7 cellular contexts compared by ENCODE assay signal in the genomic region with DNA sequence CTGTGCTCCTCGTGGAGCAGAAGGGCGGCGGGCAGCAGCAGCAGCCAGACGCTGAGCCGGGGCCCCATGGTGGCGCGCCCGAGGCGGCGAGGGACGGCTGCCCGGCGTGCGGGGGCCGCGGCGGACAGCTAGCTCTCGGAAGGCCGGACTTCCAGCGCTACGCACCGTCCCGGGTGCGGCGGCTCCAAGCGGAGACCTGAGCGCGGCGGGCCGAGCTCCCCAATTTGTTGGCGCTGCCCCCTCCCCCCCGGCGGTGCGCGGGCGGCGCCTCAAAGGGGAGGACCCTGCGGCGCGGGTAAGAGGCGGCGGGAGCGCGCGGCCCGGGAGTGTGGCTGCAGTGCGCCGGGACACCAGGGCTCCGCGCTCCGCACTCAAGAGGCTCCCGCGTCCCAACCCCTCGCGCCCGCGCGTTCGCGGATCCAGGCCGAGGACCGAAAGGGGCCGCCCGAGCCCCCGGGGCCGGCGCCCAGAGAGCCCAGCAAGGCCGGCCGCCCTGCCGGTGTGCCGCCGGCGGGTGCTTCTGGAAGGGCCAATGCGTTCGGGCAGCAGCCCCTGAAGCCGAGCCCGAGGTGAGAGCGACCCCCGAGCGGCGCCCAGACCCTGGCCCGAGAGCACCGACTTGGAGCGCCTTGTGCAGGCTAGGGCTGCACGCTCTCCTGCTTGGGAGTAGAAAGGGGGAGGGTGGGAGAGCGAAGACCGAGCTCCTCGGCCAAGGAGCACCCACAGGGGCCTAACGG. TPM values are rescaled to one million over a fixed set of nuclear protein-coding genes. Genes with fewer than 3 reads are reported as not detected.
A peak's percentile ranks its signal among the peaks of the same experiment; 100 is the strongest.
DNase-seq lines count a peak whose midpoint lies in the region; ATAC-seq, FAIRE-seq and TF ChIP-seq lines count a peak whose summit lies in the region.

A gene (minus strand): TSS at position 198 of the 737 bp plus-strand sequence. CDS start 130 bp downstream, at position 68.
A gene (plus strand): TSS at position 325 of the 737 bp plus-strand sequence. CDS start 620 bp downstream, outside the sequence.

- DNase-seq in LHCN-M2 (ENCODE audit: low read depth) (peak; percentile 70), bronchial epithelial cell (ENCODE audit: low read depth) (peak; percentile 27), kidney glomerular epithelial cell (lab: John Stamatoyannopoulos, UW) (peak; percentile 57), suprapubic skin (ENCODE audit: low spot score in 2 of 2) (peak in 1 of 2 donors; percentile 80), T-helper 17 cell (no peak)

- no peaks in the 10 kb centered on the region for H3K36me3 ChIP-seq in bronchial epithelial cell (ENCODE audit: control insufficient read depth, insufficient read depth, low read length)
- no peaks in the 10 kb centered on the region for H3K36me3 ChIP-seq in suprapubic skin

- peaks cover 40% of the 10 kb centered on the region for H3K4me1 ChIP-seq in suprapubic skin

- peak within 1 kb of the TSS; percentile 88 for H3K27ac ChIP-seq in suprapubic skin

- H3K4me3 ChIP-seq in bronchial epithelial cell (ENCODE audit: low read depth, low read length) (peak within 1 kb of the TSS; percentile 57), suprapubic skin (peak within 1 kb of the TSS; percentile 72)

- TF ChIP-seq CTCF in bronchial epithelial cell (IDR thresholded peaks at IDR 0.05; ENCODE audit: insufficient read depth, low read length, severe bottlenecking) (no peak), suprapubic skin (IDR thresholded peaks at IDR 0.05) (no peak)

- H3K4me3 Mint-ChIP-seq in T-helper 17 cell, result no peak within 1 kb of the TSS

- H3K36me3 Mint-ChIP-seq in T-helper 17 cell (ENCODE audit: low read depth), result peaks cover 5% of the 10 kb centered on the region

- peaks cover 78% of the 10 kb centered on the region for H3K27me3 Mint-ChIP-seq in T-helper 17 cell

- peak; percentile 41 to 80 for TF ChIP-seq POLR2A in suprapubic skin (IDR thresholded peaks at IDR 0.05)

- H3K9me3 ChIP-seq in suprapubic skin, result no peaks in the 10 kb centered on the region
- H3K9me3 ChIP-seq in T-helper 17 cell (ENCODE audit: control insufficient read depth, low read length, poor library complexity, severe bottlenecking), result no peaks in the 10 kb centered on the region

- no peak for FAIRE-seq in bronchial epithelial cell (lab: Jason Lieb, UNC)

- no peak for TF ChIP-seq EP300 in suprapubic skin (IDR thresholded peaks at IDR 0.05)

- H3K27ac Mint-ChIP-seq in T-helper 17 cell, result no peak within 1 kb of the TSS

- H3K4me1 Mint-ChIP-seq in T-helper 17 cell, result peaks cover 12% of the 10 kb centered on the region

- no peak for ATAC-seq in HG02884 (IDR thresholded peaks at IDR 0.05; ENCODE audit: unreplicated experiment)
- no peak for ATAC-seq in GM19463 (IDR thresholded peaks at IDR 0.05; ENCODE audit: unreplicated experiment)
- no peak for ATAC-seq in T-helper 17 cell

- H3K27me3 ChIP-seq in bronchial epithelial cell (ENCODE audit: control insufficient read depth, insufficient read depth, low read length) (no peaks in the 10 kb centered on the region), suprapubic skin (peaks cover 85% of the 10 kb centered on the region)

- 0% methylated on average over 6 of the region's 89 CpGs for WGBS in suprapubic skin

RNA-seq across cellular contexts. Expression of the first gene that starts in this region (rescaled TPM):
- total RNA-seq in LHCN-M2 (2014; rRNA removed) (63.0 and 68.5 TPM in 2 replicates), bronchial epithelial cell (3.6 and 7.4 TPM in 2 replicates), suprapubic skin (10 to 100 TPM; 36.7 to 60.8 (median 43.6) TPM), T-helper 17 cell (under 1 TPM in 1 of 2 donors, not detected in 1; 0.37 TPM)
- 39.7 TPM for polyA plus RNA-seq in LHCN-M2 (2012)

RNA-seq across cellular contexts. Expression of the second gene that starts in this region (rescaled TPM):
- total RNA-seq in LHCN-M2 (2014; rRNA removed), result 67.4 and 77.5 TPM in 2 replicates
- 63.5 TPM for polyA plus RNA-seq in LHCN-M2 (2012)
- total RNA-seq in bronchial epithelial cell, result 7.6 and 21.4 TPM in 2 replicates
- total RNA-seq in suprapubic skin, result 10 to 100 TPM; 43.0 to 72.7 (median 53.5) TPM
- total RNA-seq in T-helper 17 cell, result 1 to 10 TPM in 1 of 2 donors, under 1 TPM in 1; 0.07 to 1.9 TPM

Comparison
In these comparisons a context has a peak if more than half of its experiments do, and no peak if none do; other contexts are left out.
1. DNase-seq: peak in LHCN-M2 (single experiment), bronchial epithelial cell (single experiment) and kidney glomerular epithelial cell (single experiment); none in T-helper 17 cell (0 of 3).